Comparison of ENCODE assay signal across 1 cellular context in the genomic region with DNA sequence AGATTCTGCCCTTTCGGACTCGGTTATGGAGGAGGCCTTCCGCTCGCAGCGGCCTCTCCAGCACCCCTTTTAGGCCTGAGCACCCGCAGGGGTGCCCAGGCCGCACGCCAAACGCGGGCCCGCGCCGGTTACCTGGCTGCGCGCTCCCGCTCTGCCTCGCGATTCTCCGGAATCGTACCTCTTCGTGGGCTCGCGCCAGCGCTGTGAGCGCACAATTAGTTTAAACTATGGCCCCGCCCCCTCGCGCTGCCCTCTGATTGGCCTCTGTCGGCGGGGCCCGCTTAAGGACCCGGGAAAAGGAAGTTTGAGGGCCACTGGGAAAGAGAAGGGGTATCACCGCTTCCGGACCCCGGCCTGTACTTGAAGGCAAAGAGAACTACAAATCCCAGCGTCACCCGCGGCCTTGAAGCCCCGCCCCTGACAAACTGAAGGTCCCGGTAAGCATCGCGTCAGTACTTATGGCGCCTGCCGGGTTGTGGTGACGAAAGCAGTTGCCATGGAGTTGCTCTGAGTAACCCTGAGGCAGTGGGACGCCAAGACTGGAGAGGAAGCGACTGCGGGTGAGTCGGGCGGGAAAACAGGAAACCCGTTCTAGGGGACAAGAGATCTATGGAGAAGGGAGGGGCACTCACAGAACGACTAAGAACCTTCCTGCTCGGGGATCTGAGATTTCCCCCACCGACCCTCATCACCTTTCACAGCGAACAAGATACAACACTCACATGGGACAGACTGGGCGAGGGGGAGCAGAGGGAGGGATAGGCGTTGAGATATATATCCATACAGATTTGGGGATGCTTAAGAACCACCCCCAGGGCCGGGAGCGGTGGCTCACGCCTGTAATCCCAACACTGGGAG.
TF ChIP-seq lines count a peak whose summit lies in the region.

A gene with protein sequence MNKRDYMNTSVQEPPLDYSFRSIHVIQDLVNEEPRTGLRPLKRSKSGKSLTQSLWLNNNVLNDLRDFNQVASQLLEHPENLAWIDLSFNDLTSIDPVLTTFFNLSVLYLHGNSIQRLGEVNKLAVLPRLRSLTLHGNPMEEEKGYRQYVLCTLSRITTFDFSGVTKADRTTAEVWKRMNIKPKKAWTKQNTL (plus strand): TSS at position 525 of the 858 bp plus-strand sequence. CDS start 8,234 bp downstream, outside the sequence.
NUMA1 (minus strand) TSS at position 217 of the 858 bp plus-strand sequence. CDS start 44,599 bp downstream, outside the sequence.

TF ChIP-seq in HepG2, 621 proteins besides CTCF, POLR2A, EP300 and RAD21 (continued from another document and continues in another):
- TF ChIP-seq ZNF407 (CRISPR knock-in tag; IDR thresholded peaks at IDR 0.05; ENCODE audit: not compliant biosample characterization) (no peak), SMAD1 (CRISPR knock-in tag; IDR thresholded peaks at IDR 0.05; ENCODE audit: borderline replicate concordance, low read depth) (peak; percentile 10; the same call in 1 of the 2 replicates), ZBTB8A (CRISPR knock-in tag; IDR thresholded peaks at IDR 0.05; ENCODE audit: borderline replicate concordance, low read depth) (no peak), ZNF576 (CRISPR knock-in tag; IDR thresholded peaks at IDR 0.05) (no peak), HES4 (CRISPR knock-in tag; IDR thresholded peaks at IDR 0.05; ENCODE audit: borderline replicate concordance) (no peak), RAD51 (IDR thresholded peaks at IDR 0.05; ENCODE audit: borderline replicate concordance) (no peak), TFDP1 (CRISPR knock-in tag; IDR thresholded peaks at IDR 0.05; ENCODE audit: borderline replicate concordance) (peak; percentile 90), REL (CRISPR knock-in tag; conservative IDR thresholded peaks at IDR 0.05) (0 out of 2 replicates have a peak, but pooled peaks have one; percentile 55), ZNF709 (CRISPR knock-in tag; IDR thresholded peaks at IDR 0.05) (no peak), ZSCAN9 (CRISPR knock-in tag; IDR thresholded peaks at IDR 0.05; ENCODE audit: borderline replicate concordance) (no peak), ARID2 (CRISPR knock-in tag; IDR thresholded peaks at IDR 0.05; ENCODE audit: borderline replicate concordance) (no peak), ZSCAN31 (CRISPR knock-in tag; IDR thresholded peaks at IDR 0.05; ENCODE audit: low read depth) (peak; percentile 71; the same call in 1 of the 2 replicates), YEATS4 (CRISPR knock-in tag; IDR thresholded peaks at IDR 0.05; ENCODE audit: borderline replicate concordance) (peak; percentile 62; the same call in 1 of the 2 replicates), MXI1 (IDR thresholded peaks at IDR 0.05; ENCODE audit: borderline replicate concordance, low read depth, low read length) (peak; percentile 99), SMAD3 (CRISPR knock-in tag; IDR thresholded peaks at IDR 0.05) (no peak), ZFP90 (CRISPR knock-in tag; IDR thresholded peaks at IDR 0.05; ENCODE audit: borderline replicate concordance) (no peak), CEBPZ (IDR thresholded peaks at IDR 0.05; ENCODE audit: low read length) (no peak), HNRNPH1 (optimal IDR thresholded peaks at IDR 0.05; ENCODE audit: low read depth, low read length) (no peak), SP4 (CRISPR knock-in tag; IDR thresholded peaks at IDR 0.05) (peak; percentile 90), MEF2D (CRISPR knock-in tag; IDR thresholded peaks at IDR 0.05) (0 out of 2 replicates have a peak, but pooled peaks have one; percentile 39), ZNF296 (CRISPR knock-in tag; conservative IDR thresholded peaks at IDR 0.05) (no peak), GATAD2A (CRISPR knock-in tag; IDR thresholded peaks at IDR 0.05) (peak; percentile 34; the same call in 1 of the 2 replicates), MIXL1 (CRISPR knock-in tag; IDR thresholded peaks at IDR 0.05) (peak; percentile 92), SRSF1 (optimal IDR thresholded peaks at IDR 0.05; ENCODE audit: low read depth, low read length) (no peak), ATM (IDR thresholded peaks at IDR 0.05; ENCODE audit: borderline replicate concordance) (no peak), MED1 (CRISPR knock-in tag; IDR thresholded peaks at IDR 0.05) (peak; percentile 44; the same call in 1 of the 2 replicates), ZNF430 (CRISPR knock-in tag; IDR thresholded peaks at IDR 0.05) (0 out of 2 replicates have a peak, but pooled peaks have one; percentile 10), FOSL2 (CRISPR knock-in tag; IDR thresholded peaks at IDR 0.05) (peak; percentile 36)
- TF ChIP-seq, protein P1, sequence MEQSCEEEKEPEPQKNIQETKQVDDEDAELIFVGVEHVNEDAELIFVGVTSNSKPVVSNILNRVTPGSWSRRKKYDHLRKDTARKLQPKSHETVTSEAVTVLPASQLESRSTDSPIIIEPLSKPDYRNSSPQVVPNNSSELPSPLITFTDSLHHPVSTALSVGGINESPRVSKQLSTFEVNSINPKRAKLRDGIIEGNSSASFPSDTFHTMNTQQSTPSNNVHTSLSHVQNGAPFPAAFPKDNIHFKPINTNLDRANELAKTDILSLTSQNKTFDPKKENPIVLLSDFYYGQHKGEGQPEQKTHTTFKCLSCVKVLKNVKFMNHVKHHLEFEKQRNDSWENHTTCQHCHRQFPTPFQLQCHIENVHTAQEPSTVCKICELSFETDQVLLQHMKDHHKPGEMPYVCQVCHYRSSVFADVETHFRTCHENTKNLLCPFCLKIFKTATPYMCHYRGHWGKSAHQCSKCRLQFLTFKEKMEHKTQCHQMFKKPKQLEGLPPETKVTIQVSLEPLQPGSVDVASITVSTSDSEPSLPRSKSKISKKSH (CRISPR knock-in tag; IDR thresholded peaks at IDR 0.05; ENCODE audit: borderline replicate concordance) = no peak
- TF ChIP-seq, protein P2, sequence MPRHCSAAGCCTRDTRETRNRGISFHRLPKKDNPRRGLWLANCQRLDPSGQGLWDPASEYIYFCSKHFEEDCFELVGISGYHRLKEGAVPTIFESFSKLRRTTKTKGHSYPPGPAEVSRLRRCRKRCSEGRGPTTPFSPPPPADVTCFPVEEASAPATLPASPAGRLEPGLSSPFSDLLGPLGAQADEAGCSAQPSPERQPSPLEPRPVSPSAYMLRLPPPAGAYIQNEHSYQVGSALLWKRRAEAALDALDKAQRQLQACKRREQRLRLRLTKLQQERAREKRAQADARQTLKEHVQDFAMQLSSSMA (CRISPR knock-in tag; IDR thresholded peaks at IDR 0.05) = no peak
- TF ChIP-seq, protein P3, sequence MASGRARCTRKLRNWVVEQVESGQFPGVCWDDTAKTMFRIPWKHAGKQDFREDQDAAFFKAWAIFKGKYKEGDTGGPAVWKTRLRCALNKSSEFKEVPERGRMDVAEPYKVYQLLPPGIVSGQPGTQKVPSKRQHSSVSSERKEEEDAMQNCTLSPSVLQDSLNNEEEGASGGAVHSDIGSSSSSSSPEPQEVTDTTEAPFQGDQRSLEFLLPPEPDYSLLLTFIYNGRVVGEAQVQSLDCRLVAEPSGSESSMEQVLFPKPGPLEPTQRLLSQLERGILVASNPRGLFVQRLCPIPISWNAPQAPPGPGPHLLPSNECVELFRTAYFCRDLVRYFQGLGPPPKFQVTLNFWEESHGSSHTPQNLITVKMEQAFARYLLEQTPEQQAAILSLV (CRISPR knock-in tag; IDR thresholded peaks at IDR 0.05; ENCODE audit: borderline replicate concordance) = no peak
- TF ChIP-seq, protein P4, sequence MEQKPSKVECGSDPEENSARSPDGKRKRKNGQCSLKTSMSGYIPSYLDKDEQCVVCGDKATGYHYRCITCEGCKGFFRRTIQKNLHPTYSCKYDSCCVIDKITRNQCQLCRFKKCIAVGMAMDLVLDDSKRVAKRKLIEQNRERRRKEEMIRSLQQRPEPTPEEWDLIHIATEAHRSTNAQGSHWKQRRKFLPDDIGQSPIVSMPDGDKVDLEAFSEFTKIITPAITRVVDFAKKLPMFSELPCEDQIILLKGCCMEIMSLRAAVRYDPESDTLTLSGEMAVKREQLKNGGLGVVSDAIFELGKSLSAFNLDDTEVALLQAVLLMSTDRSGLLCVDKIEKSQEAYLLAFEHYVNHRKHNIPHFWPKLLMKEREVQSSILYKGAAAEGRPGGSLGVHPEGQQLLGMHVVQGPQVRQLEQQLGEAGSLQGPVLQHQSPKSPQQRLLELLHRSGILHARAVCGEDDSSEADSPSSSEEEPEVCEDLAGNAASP (CRISPR knock-in tag; IDR thresholded peaks at IDR 0.05; ENCODE audit: borderline replicate concordance) = peak; percentile 5; the same call in 1 of the 2 replicates
